ENCODE assay signal across 9 cellular contexts in genomic region chr15:101320501-101321052, GRCh38.
DNase-seq lines count a peak whose midpoint lies in the region; ATAC-seq and TF ChIP-seq lines count a peak whose summit lies in the region.
"Had no signal": no experiment of that assay in that cellular context is flagged by ENCODE, and none has a peak within 500 bp of the region (broad histone marks: within the 10 kb centered on the region; RNA-seq: fewer than 3 reads in every experiment).

No MANE protein-coding gene starts in this region.

- peak; percentile 38 for TF ChIP-seq CTCF in AG04449 (IDR thresholded peaks at IDR 0.05; ENCODE audit: insufficient read depth, low read length, missing control alignments)

- POLR2A ChIA-PET in AG04449 (lab: Yijun Ruan, JAX), result no interaction called here

- no peak for DNase-seq in AG04449 (ENCODE audit: low read depth, low spot score)
- DNase-seq in SKM-1 treated with dmso at 0.1 percent for 144 hours (lab: John Stamatoyannopoulos, UW; ENCODE audit: unreplicated experiment), result peak; percentile 97
- DNase-seq in activated naive CD4-positive, alpha-beta T cell treated with anti-CD3 and anti-CD28 coated beads, Interleukin-2, amount 10 ng/mL, durations not matched to agents 7 days and 5 days, result peak; percentile 83
- peak; percentile 4 for DNase-seq in kidney glomerular epithelial cell (lab: John Stamatoyannopoulos, UW)
- DNase-seq in stimulated activated CD8-positive, alpha-beta memory T cell treated with anti-CD3 and anti-CD28 coated beads, Interleukin-4, amount 100 ng/mL, for 24 hours (ENCODE audit: low read depth), result peak; percentile 36
- no peak for DNase-seq in NCI-H526 (lab: John Stamatoyannopoulos, UW)

- ATAC-seq in GM21423 (IDR thresholded peaks at IDR 0.05; ENCODE audit: unreplicated experiment), result peak; percentile 86
- ATAC-seq in HG02840 (IDR thresholded peaks at IDR 0.05; ENCODE audit: low FRiP score, unreplicated experiment), result no peak

- H3K27me3 Mint-ChIP-seq in activated naive CD4-positive, alpha-beta T cell treated with anti-CD3 and anti-CD28 coated beads, Interleukin-2, amount 10 ng/mL, durations not matched to agents 7 days and 5 days, result peaks cover 9% of the 10 kb centered on the region

- H3K9me3 Mint-ChIP-seq in activated naive CD4-positive, alpha-beta T cell treated with anti-CD3 and anti-CD28 coated beads, Interleukin-2, amount 10 ng/mL, durations not matched to agents 7 days and 5 days, result no peaks in the 10 kb centered on the region

- CTCF ChIA-PET in AG04449 (lab: Yijun Ruan, JAX), result interaction anchor here (0.7 to 5.9 kb wide), 3 partner anchors 17 to 320 kb away, joined by 3 to 40 read pairs (median 18); no protein-coding TSS in a partner anchor
- CTCF ChIA-PET in activated naive CD4-positive, alpha-beta T cell treated with anti-CD3 and anti-CD28 coated beads, Interleukin-2, amount 10 ng/mL, durations not matched to agents 7 days and 5 days (lab: Charles Lee), result interaction anchor here (0.6 to 5.2 kb wide), 19 partner anchors 8 to 354 kb away, joined by 3 to 46 read pairs (median 6); partner anchors contain the start of gene SNRPA1

- peak overlapping the region; percentile 89 for H3K27ac Mint-ChIP-seq in activated naive CD4-positive, alpha-beta T cell treated with anti-CD3 and anti-CD28 coated beads, Interleukin-2, amount 10 ng/mL, durations not matched to agents 7 days and 5 days

- H3K4me1 Mint-ChIP-seq in activated naive CD4-positive, alpha-beta T cell treated with anti-CD3 and anti-CD28 coated beads, Interleukin-2, amount 10 ng/mL, durations not matched to agents 7 days and 5 days, result peaks cover 20% of the 10 kb centered on the region

- H3K4me3 Mint-ChIP-seq in activated naive CD4-positive, alpha-beta T cell treated with anti-CD3 and anti-CD28 coated beads, Interleukin-2, amount 10 ng/mL, durations not matched to agents 7 days and 5 days, result peak overlapping the region; percentile 58

- no peak overlapping the region; the same call in 1 of the 2 replicates for H3K4me3 ChIP-seq in AG04449 (ENCODE audit: low read depth, low read length)
- H3K4me3 ChIP-seq: ascending aorta had no signal

- H3K36me3 Mint-ChIP-seq in activated naive CD4-positive, alpha-beta T cell treated with anti-CD3 and anti-CD28 coated beads, Interleukin-2, amount 10 ng/mL, durations not matched to agents 7 days and 5 days, result no peaks in the 10 kb centered on the region

Comparison
In these comparisons a context has a peak if more than half of its experiments do, and no peak if none do; other contexts are left out.
1. DNase-seq: peak in SKM-1 treated with dmso at 0.1 percent for 144 hours (single experiment), activated naive CD4-positive, alpha-beta T cell treated with anti-CD3 and anti-CD28 coated beads, Interleukin-2, amount 10 ng/mL, durations not matched to agents 7 days and 5 days (single experiment), kidney glomerular epithelial cell (single experiment) and stimulated activated CD8-positive, alpha-beta memory T cell treated with anti-CD3 and anti-CD28 coated beads, Interleukin-4, amount 100 ng/mL, for 24 hours (single experiment); none in AG04449 (single experiment) and NCI-H526 (0 of 2).